In the genomic region with DNA sequence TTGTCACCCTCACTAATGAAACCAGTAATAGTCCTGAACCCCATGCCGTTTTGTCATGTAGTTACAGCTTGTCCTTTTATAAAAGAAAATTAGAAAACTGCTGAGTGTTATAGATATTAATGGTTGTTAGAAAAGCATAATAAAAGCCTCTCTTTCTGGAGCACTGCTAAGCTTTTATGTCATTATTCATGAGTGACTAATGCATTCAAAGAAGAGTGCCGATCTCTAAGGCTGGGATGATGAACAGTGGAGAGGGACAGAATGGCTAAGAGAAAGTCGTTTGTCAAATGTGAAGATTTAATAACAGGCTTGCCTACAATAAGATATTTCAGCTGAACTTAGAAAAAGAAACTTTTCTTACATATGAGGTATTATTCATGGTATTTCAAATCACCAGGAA, we compare ENCODE assay signal across 14 cellular contexts.
A peak's percentile ranks its signal among the peaks of the same experiment; 100 is the strongest.
DNase-seq lines count a peak whose midpoint lies in the region; ATAC-seq, FAIRE-seq and TF ChIP-seq lines count a peak whose summit lies in the region.
"Had no signal": no experiment of that assay in that cellular context is flagged by ENCODE, and none has a peak within 500 bp of the region (broad histone marks: within the 10 kb centered on the region; RNA-seq: fewer than 3 reads in every experiment).

No MANE protein-coding gene starts in this region.

- H2AFZ ChIP-seq in SK-N-SH (ENCODE audit: low read depth) (peak overlapping the region; percentile 36; the same call in 1 of the 2 replicates), smooth muscle cell (ENCODE audit: low read depth) (no peak overlapping the region)

- TF ChIP-seq EP300 in SK-N-SH (IDR thresholded peaks at IDR 0.05; ENCODE audit: borderline replicate concordance in 1 of 2, low read depth in 1 of 2, low read length in 1 of 2) = peak in 1 of 2 experiments; percentile 60; a peak in 1 of 4 replicates

- peak; percentile 8 for DNase-seq in HTR-8/SVneo (ENCODE audit: insufficient read length, low spot score)
- DNase-seq in SK-N-SH = no peak
- peak; percentile 9 for DNase-seq in fibroblast of peridontal ligament (ENCODE audit: extremely low read depth)
- no peak for DNase-seq in smooth muscle cell (lab: John Stamatoyannopoulos, UW; ENCODE audit: unreplicated experiment)
- DNase-seq in tibial artery = no peak
- no peak for DNase-seq in gastrocnemius medialis
- DNase-seq: activated effector memory CD4-positive, alpha-beta T cell treated with anti-CD3 and anti-CD28 coated beads, Interleukin-2, amount 50 U/mL, for 16 hours; DMS79 treated with DMSO at 0.1 percent for 48 hours; left cardiac atrium; T-helper 9 cell; upper lobe of left lung had no signal

- H3K27ac ChIP-seq in SK-N-SH (ENCODE audit: low read depth in 2 of 2, low read length in 1 of 2) (peak overlapping the region in 1 of 2 experiments; percentile 37; a peak in 2 of 4 replicates), smooth muscle cell (ENCODE audit: low read depth) (peak overlapping the region; percentile 15), tibial artery (no peak overlapping the region), gastrocnemius medialis (no peak overlapping the region)
- H3K27ac ChIP-seq: C4-2B, upper lobe of left lung had no signal

- H3K4me1 ChIP-seq in SK-N-SH (ENCODE audit: control insufficient read depth in 1 of 2, insufficient read depth in 2 of 2, low read depth in 1 of 2, low read length in 1 of 2) (peaks cover 0 to 11% of the 10 kb centered on the region in 2 experiments; a peak in 2 of 4 replicates), smooth muscle cell (ENCODE audit: low read depth) (no peaks in the 10 kb centered on the region), tibial artery (no peaks in the 10 kb centered on the region), gastrocnemius medialis (no peaks in the 10 kb centered on the region)
- H3K4me1 ChIP-seq: upper lobe of left lung had no signal

- H3K9me3 ChIP-seq in SK-N-SH = no peaks in the 10 kb centered on the region
- H3K9me3 ChIP-seq in smooth muscle cell (replicated peaks; ENCODE audit: low read depth) = no peaks in the 10 kb centered on the region
- no peaks in the 10 kb centered on the region for H3K9me3 ChIP-seq in tibial artery
- H3K9me3 ChIP-seq in gastrocnemius medialis = no peaks in the 10 kb centered on the region
- H3K9me3 ChIP-seq: upper lobe of left lung had no signal

- H3K4me3 ChIP-seq in SK-N-SH (ENCODE audit: low read depth in 2 of 2, low read length in 1 of 2) = peak overlapping the region in 1 of 2 experiments; percentile 1; a peak in 1 of 4 replicates
- no peak overlapping the region for H3K4me3 ChIP-seq in smooth muscle cell
- H3K4me3 ChIP-seq in tibial artery = no peak overlapping the region
- H3K4me3 ChIP-seq in gastrocnemius medialis = no peak overlapping the region
- H3K4me3 ChIP-seq: upper lobe of left lung had no signal

- intact Hi-C loops in tibial artery (cut with DNase I; ENCODE audit: low total_unique reads) = no loop called here
- intact Hi-C loops in gastrocnemius medialis (cut with DNase I; ENCODE audit: low total_unique reads) = no loop called here

- H4K20me1 ChIP-seq in SK-N-SH (ENCODE audit: insufficient read depth) (no peaks in the 10 kb centered on the region), smooth muscle cell (ENCODE audit: low read depth) (no peaks in the 10 kb centered on the region)

- H3K9me2 ChIP-seq in SK-N-SH = no peaks in the 10 kb centered on the region

- TF ChIP-seq RAD21 in SK-N-SH (IDR thresholded peaks at IDR 0.05; ENCODE audit: low read length) = no peak

- no peaks in the 10 kb centered on the region for H3K36me3 ChIP-seq in SK-N-SH (replicated peaks in 1 of 2; ENCODE audit: control insufficient read depth in 1 of 2, insufficient read depth in 2 of 2, low read length in 1 of 2)
- no peaks in the 10 kb centered on the region for H3K36me3 ChIP-seq in smooth muscle cell (ENCODE audit: low read depth)
- no peaks in the 10 kb centered on the region for H3K36me3 ChIP-seq in tibial artery
- H3K36me3 ChIP-seq in gastrocnemius medialis = no peaks in the 10 kb centered on the region
- H3K36me3 ChIP-seq: upper lobe of left lung had no signal

- FAIRE-seq in HTR-8/SVneo (lab: Jason Lieb, UNC) = no peak

- H3K9ac ChIP-seq in SK-N-SH (no peak overlapping the region), smooth muscle cell (ENCODE audit: low read depth) (no peak overlapping the region)

- H3K79me2 ChIP-seq in SK-N-SH (ENCODE audit: insufficient read depth) (no peaks in the 10 kb centered on the region), smooth muscle cell (ENCODE audit: low read depth) (no peaks in the 10 kb centered on the region)

- CTCF ChIA-PET in SK-N-SH (lab: Yijun Ruan, JAX) = no interaction called here

- no peak for TF ChIP-seq POLR2A in gastrocnemius medialis (IDR thresholded peaks at IDR 0.05)

- peaks cover 21% of the 10 kb centered on the region for H3F3A ChIP-seq in SK-N-SH (replicated peaks; ENCODE audit: insufficient read depth)
- H3F3A ChIP-seq in smooth muscle cell (ENCODE audit: low read depth) = no peaks in the 10 kb centered on the region

- H3K27me3 ChIP-seq in SK-N-SH (ENCODE audit: insufficient read depth) = no peaks in the 10 kb centered on the region
- H3K27me3 ChIP-seq in smooth muscle cell (ENCODE audit: low read depth) = no peaks in the 10 kb centered on the region
- no peaks in the 10 kb centered on the region for H3K27me3 ChIP-seq in tibial artery
- H3K27me3 ChIP-seq in gastrocnemius medialis = no peaks in the 10 kb centered on the region
- H3K27me3 ChIP-seq: upper lobe of left lung had no signal

- WGBS in SK-N-SH (ENCODE audit: low lambda C conversion rate) = 18% methylated on average over 3 of the region's 3 CpGs
- 47% methylated on average over 3 of the region's 3 CpGs for WGBS in smooth muscle cell (ENCODE audit: low lambda C conversion rate)

- ATAC-seq in GM21447 (IDR thresholded peaks at IDR 0.05; ENCODE audit: unreplicated experiment) (no peak), gastrocnemius medialis (no peak)
- ATAC-seq: left cardiac atrium; stimulated activated memory B cell treated with anti-CD40 and anti-IgM and Interleukin-4, amounts not matched to agents 10 μg/mL and 1 μg/mL and 100 μg/mL, for 72 hours had no signal

- H3K4me2 ChIP-seq in SK-N-SH = peak overlapping the region; percentile 14; the same call in 1 of the 2 replicates
- no peak overlapping the region for H3K4me2 ChIP-seq in smooth muscle cell

- in situ Hi-C loops in gastrocnemius medialis (cut with MboI; ENCODE audit: low sequenced_read_pairs in 4 of 4) = no loop called here

- TF ChIP-seq CTCF in SK-N-SH (IDR thresholded peaks at IDR 0.05) = no peak
- TF ChIP-seq CTCF in smooth muscle cell (IDR thresholded peaks at IDR 0.05; ENCODE audit: borderline replicate concordance, insufficient read depth, poor library complexity, severe bottlenecking) = no peak
- no peak for TF ChIP-seq CTCF in tibial artery (IDR thresholded peaks at IDR 0.05)
- no peak for TF ChIP-seq CTCF in gastrocnemius medialis (IDR thresholded peaks at IDR 0.05 in 4 of 5, conservative IDR thresholded peaks at IDR 0.05 in 1 of 5)

- POLR2A ChIA-PET in SK-N-SH (lab: Yijun Ruan, JAX) = no interaction called here

TF ChIP-seq in SK-N-SH, 30 proteins besides CTCF, POLR2A, EP300 and RAD21 (continues in another document):
- TF ChIP-seq FOXJ3 (CRISPR knock-in tag; IDR thresholded peaks at IDR 0.05) (no peak), FOSL2 (IDR thresholded peaks at IDR 0.05; ENCODE audit: borderline replicate concordance, low read depth) (peak; percentile 82), JUND (IDR thresholded peaks at IDR 0.05) (peak; percentile 87), RFX5 (IDR thresholded peaks at IDR 0.05; ENCODE audit: low read length) (no peak), TEAD4 (IDR thresholded peaks at IDR 0.05; ENCODE audit: borderline replicate concordance, insufficient read depth) (peak; percentile 51; the same call in 1 of the 2 replicates), FOXM1 (IDR thresholded peaks at IDR 0.05; ENCODE audit: low read depth) (0 out of 2 replicates have a peak, but pooled peaks have one; percentile 17), TCF12 (IDR thresholded peaks at IDR 0.05) (peak; percentile 51; the same call in 1 of the 2 replicates), GATA2 (CRISPR knock-in tag; IDR thresholded peaks at IDR 0.05) (no peak), GABPA (IDR thresholded peaks at IDR 0.05; ENCODE audit: low read depth) (no peak), SIN3A (IDR thresholded peaks at IDR 0.05; ENCODE audit: borderline replicate concordance, low read depth, low read length) (no peak)
- TF ChIP-seq, protein P1, sequence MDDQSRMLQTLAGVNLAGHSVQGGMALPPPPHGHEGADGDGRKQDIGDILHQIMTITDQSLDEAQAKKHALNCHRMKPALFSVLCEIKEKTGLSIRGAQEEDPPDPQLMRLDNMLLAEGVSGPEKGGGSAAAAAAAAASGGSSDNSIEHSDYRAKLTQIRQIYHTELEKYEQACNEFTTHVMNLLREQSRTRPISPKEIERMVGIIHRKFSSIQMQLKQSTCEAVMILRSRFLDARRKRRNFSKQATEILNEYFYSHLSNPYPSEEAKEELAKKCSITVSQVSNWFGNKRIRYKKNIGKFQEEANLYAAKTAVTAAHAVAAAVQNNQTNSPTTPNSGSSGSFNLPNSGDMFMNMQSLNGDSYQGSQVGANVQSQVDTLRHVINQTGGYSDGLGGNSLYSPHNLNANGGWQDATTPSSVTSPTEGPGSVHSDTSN (IDR thresholded peaks at IDR 0.05) = peak; percentile 90
- TF ChIP-seq, protein P2, sequence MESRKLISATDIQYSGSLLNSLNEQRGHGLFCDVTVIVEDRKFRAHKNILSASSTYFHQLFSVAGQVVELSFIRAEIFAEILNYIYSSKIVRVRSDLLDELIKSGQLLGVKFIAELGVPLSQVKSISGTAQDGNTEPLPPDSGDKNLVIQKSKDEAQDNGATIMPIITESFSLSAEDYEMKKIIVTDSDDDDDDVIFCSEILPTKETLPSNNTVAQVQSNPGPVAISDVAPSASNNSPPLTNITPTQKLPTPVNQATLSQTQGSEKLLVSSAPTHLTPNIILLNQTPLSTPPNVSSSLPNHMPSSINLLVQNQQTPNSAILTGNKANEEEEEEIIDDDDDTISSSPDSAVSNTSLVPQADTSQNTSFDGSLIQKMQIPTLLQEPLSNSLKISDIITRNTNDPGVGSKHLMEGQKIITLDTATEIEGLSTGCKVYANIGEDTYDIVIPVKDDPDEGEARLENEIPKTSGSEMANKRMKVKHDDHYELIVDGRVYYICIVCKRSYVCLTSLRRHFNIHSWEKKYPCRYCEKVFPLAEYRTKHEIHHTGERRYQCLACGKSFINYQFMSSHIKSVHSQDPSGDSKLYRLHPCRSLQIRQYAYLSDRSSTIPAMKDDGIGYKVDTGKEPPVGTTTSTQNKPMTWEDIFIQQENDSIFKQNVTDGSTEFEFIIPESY (IDR thresholded peaks at IDR 0.05; ENCODE audit: borderline replicate concordance, low read depth) = no peak
- TF ChIP-seq, protein P3, sequence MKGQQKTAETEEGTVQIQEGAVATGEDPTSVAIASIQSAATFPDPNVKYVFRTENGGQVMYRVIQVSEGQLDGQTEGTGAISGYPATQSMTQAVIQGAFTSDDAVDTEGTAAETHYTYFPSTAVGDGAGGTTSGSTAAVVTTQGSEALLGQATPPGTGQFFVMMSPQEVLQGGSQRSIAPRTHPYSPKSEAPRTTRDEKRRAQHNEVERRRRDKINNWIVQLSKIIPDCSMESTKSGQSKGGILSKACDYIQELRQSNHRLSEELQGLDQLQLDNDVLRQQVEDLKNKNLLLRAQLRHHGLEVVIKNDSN (IDR thresholded peaks at IDR 0.05; ENCODE audit: borderline replicate concordance, low read depth) = no peak

Comparison
In these comparisons a context has a peak if more than half of its experiments do, and no peak if none do; other contexts are left out.
1. DNase-seq: peak in HTR-8/SVneo (single experiment) and fibroblast of peridontal ligament (single experiment); none in SK-N-SH (single experiment), smooth muscle cell (single experiment), tibial artery (0 of 2) and gastrocnemius medialis (0 of 2).